Comparison of ENCODE assay signal across 21 cellular contexts in the genomic region with DNA sequence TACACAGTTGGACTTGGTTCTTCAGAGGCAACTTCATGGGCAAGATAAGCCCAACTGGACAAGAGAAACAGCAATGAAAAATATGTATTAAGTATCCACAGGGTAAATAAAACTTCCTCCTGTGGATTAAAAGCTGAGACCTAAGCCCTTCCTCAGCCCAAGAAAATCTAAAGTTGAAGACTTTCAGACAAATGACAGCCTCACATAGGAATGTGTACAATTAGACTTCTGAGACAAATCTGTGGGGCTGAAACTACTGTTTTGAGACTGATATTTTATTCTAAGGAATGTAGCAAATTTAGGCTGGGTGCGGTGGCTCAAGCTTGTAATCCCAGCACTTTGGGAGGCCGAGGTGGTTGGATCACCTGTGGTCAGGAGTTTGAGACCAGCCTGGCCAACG.
DNase-seq lines count a peak whose midpoint lies in the region; TF ChIP-seq lines count a peak whose summit lies in the region.
"Had no signal": no experiment of that assay in that cellular context is flagged by ENCODE, and none has a peak within 500 bp of the region (broad histone marks: within the 10 kb centered on the region; RNA-seq: fewer than 3 reads in every experiment).

No MANE protein-coding gene starts in this region.

- H3K4me2 ChIP-seq in hepatocyte: no peak overlapping the region
- H3K4me2 ChIP-seq: BLaER1, KMS-11, SK-N-SH had no signal

- H2AFZ ChIP-seq in hepatocyte: no peak overlapping the region

- no peaks in the 10 kb centered on the region for H3K9me3 ChIP-seq in hepatocyte (ENCODE audit: low read depth)
- no peaks in the 10 kb centered on the region for H3K9me3 ChIP-seq in WERI-Rb-1 (ENCODE audit: severe bottlenecking)
- H3K9me3 ChIP-seq: BLaER1, SK-N-SH had no signal

- no peaks in the 10 kb centered on the region for H3K36me3 ChIP-seq in hepatocyte (replicated peaks; ENCODE audit: insufficient read depth, low read depth)
- no peaks in the 10 kb centered on the region for H3K36me3 ChIP-seq in WERI-Rb-1
- H3K36me3 ChIP-seq: BLaER1 had no signal

- 70% methylated on average over 3 of the region's 3 CpGs for WGBS in hepatocyte (ENCODE audit: low lambda C conversion rate, missing lambda C conversion rate)

- peak overlapping the region; percentile 39 for H3K27ac ChIP-seq in hepatocyte
- no peak overlapping the region for H3K27ac ChIP-seq in coronary artery
- H3K27ac ChIP-seq in WERI-Rb-1: no peak overlapping the region
- H3K27ac ChIP-seq: BLaER1, KMS-11 had no signal

- peaks cover 15% of the 10 kb centered on the region for H3K4me1 ChIP-seq in hepatocyte (ENCODE audit: insufficient read depth)

- no peaks in the 10 kb centered on the region for H3K79me2 ChIP-seq in hepatocyte

- no peak for TF ChIP-seq CTCF in hepatocyte (IDR thresholded peaks at IDR 0.05; ENCODE audit: poor library complexity)
- TF ChIP-seq CTCF in retinal pigment epithelial cell (conservative IDR thresholded peaks at IDR 0.05; ENCODE audit: low read depth, low read length): no peak
- no peak for TF ChIP-seq CTCF in coronary artery (IDR thresholded peaks at IDR 0.05)
- no peak for TF ChIP-seq CTCF in WERI-Rb-1 (IDR thresholded peaks at IDR 0.05; ENCODE audit: low read depth, low read length)

- peak; percentile 38 for DNase-seq in GM03348 (ENCODE audit: low spot score)
- DNase-seq in astrocyte of the hippocampus (ENCODE audit: low read depth, low spot score): peak; percentile 46
- DNase-seq in hepatocyte (ENCODE audit: low spot score): no peak
- peak; percentile 71 for DNase-seq in retinal pigment epithelial cell (ENCODE audit: low read depth)
- no peak for DNase-seq in RKO (ENCODE audit: low spot score)
- DNase-seq in coronary artery (ENCODE audit: low spot score): no peak
- no peak for DNase-seq in WERI-Rb-1
- DNase-seq in medulla oblongata (ENCODE audit: extremely low spot score): no peak
- DNase-seq: CD4-positive, alpha-beta memory T cell; DMS153; HCEC 1CT; NCI-H1417 treated with DMSO at 0.1 percent for 48 hours; NCI-H1930; NCI-H226; NCI-H524; NCI-H82; RPMI8226; SHP77 treated with DMSO at 0.1 percent for 48 hours; SK-N-SH had no signal

- H3K9me2 ChIP-seq in hepatocyte (replicated peaks; ENCODE audit: insufficient read depth): no peaks in the 10 kb centered on the region
- H3K9me2 ChIP-seq: SK-N-SH had no signal

- H3K4me3 ChIP-seq in hepatocyte: no peak overlapping the region
- H3K4me3 ChIP-seq in retinal pigment epithelial cell (ENCODE audit: low read length): no peak overlapping the region
- no peak overlapping the region for H3K4me3 ChIP-seq in coronary artery
- no peak overlapping the region for H3K4me3 ChIP-seq in WERI-Rb-1 (ENCODE audit: low read depth, low read length)
- H3K4me3 ChIP-seq: BLaER1 had no signal

- H4K20me1 ChIP-seq in hepatocyte (ENCODE audit: insufficient read depth, poor library complexity, severe bottlenecking): no peaks in the 10 kb centered on the region
- H4K20me1 ChIP-seq: BLaER1 had no signal

- H3K27me3 ChIP-seq in hepatocyte: no peaks in the 10 kb centered on the region
- no peaks in the 10 kb centered on the region for H3K27me3 ChIP-seq in WERI-Rb-1 (ENCODE audit: insufficient read depth, low read depth, severe bottlenecking)
- H3K27me3 ChIP-seq: BLaER1 had no signal

Comparison
In these comparisons a context has a peak if more than half of its experiments do, and no peak if none do; other contexts are left out.
1. DNase-seq: peak in GM03348 (single experiment), astrocyte of the hippocampus (single experiment) and retinal pigment epithelial cell (single experiment); none in hepatocyte (single experiment), RKO (single experiment), coronary artery (single experiment), WERI-Rb-1 (single experiment) and medulla oblongata (single experiment).